ENCODE assay signal across 8 cellular contexts in genomic region chr11:119100246-119100959, GRCh38. TPM values are rescaled to one million over a fixed set of nuclear protein-coding genes. Genes with fewer than 3 reads are reported as not detected.
DNase-seq lines count a peak whose midpoint lies in the region; ATAC-seq lines count a peak whose summit lies in the region.

No MANE protein-coding gene starts in this region.

- H3K36me3 ChIP-seq in adipocyte (ENCODE audit: control insufficient read depth, insufficient read depth, low read length, severe bottlenecking) (peaks cover 26% of the 10 kb centered on the region), urinary bladder (ENCODE audit: insufficient read depth) (no peaks in the 10 kb centered on the region)

- CTCF ChIA-PET in activated naive CD4-positive, alpha-beta T cell treated with anti-CD3 and anti-CD28 coated beads, Interleukin-2, amount 10 ng/mL, durations not matched to agents 7 days and 5 days (lab: Charles Lee) = interaction anchor here (1.7 kb wide), 1 partner anchor 38 kb away, joined by 3 read pairs; no protein-coding TSS in a partner anchor

- peak overlapping the region; percentile 98 for H3K27ac Mint-ChIP-seq in activated naive CD4-positive, alpha-beta T cell treated with anti-CD3 and anti-CD28 coated beads, Interleukin-2, amount 10 ng/mL, durations not matched to agents 7 days and 5 days

- H3K4me3 Mint-ChIP-seq in activated naive CD4-positive, alpha-beta T cell treated with anti-CD3 and anti-CD28 coated beads, Interleukin-2, amount 10 ng/mL, durations not matched to agents 7 days and 5 days = peak overlapping the region; percentile 92

- no peaks in the 10 kb centered on the region for H3K9me3 Mint-ChIP-seq in activated naive CD4-positive, alpha-beta T cell treated with anti-CD3 and anti-CD28 coated beads, Interleukin-2, amount 10 ng/mL, durations not matched to agents 7 days and 5 days

- 43% methylated on average over 11 of the region's 11 CpGs for WGBS in urinary bladder

- H3K9ac ChIP-seq in adipocyte (ENCODE audit: low read length) = peak overlapping the region; percentile 91

- H3K4me3 ChIP-seq in adipocyte (ENCODE audit: low read length) = peak overlapping the region; percentile 85
- H3K4me3 ChIP-seq in urinary bladder (ENCODE audit: low read depth, low read length) = peak overlapping the region; percentile 76

- H3K36me3 Mint-ChIP-seq in activated naive CD4-positive, alpha-beta T cell treated with anti-CD3 and anti-CD28 coated beads, Interleukin-2, amount 10 ng/mL, durations not matched to agents 7 days and 5 days = peaks cover 37% of the 10 kb centered on the region

- H3K4me1 Mint-ChIP-seq in activated naive CD4-positive, alpha-beta T cell treated with anti-CD3 and anti-CD28 coated beads, Interleukin-2, amount 10 ng/mL, durations not matched to agents 7 days and 5 days = peaks cover 69% of the 10 kb centered on the region

- H3K9me3 ChIP-seq in adipocyte (ENCODE audit: control insufficient read depth, low read length) = no peaks in the 10 kb centered on the region

- H3K27me3 ChIP-seq in adipocyte (replicated peaks; ENCODE audit: control insufficient read depth, insufficient read depth, low read length) = no peaks in the 10 kb centered on the region

- peaks cover 13% of the 10 kb centered on the region for H3K4me1 ChIP-seq in adipocyte (ENCODE audit: control insufficient read depth, insufficient read depth, low read length)
- H3K4me1 ChIP-seq in urinary bladder (ENCODE audit: insufficient read depth) = no peaks in the 10 kb centered on the region

- H3K27me3 Mint-ChIP-seq in activated naive CD4-positive, alpha-beta T cell treated with anti-CD3 and anti-CD28 coated beads, Interleukin-2, amount 10 ng/mL, durations not matched to agents 7 days and 5 days = peaks cover 2% of the 10 kb centered on the region

- ATAC-seq in left lobe of liver (peak; percentile 12), GM19328 (IDR thresholded peaks at IDR 0.05; ENCODE audit: unreplicated experiment) (no peak)

- H3K27ac ChIP-seq in urinary bladder (ENCODE audit: low read depth) = no peak overlapping the region

- no peak for DNase-seq in activated naive CD4-positive, alpha-beta T cell treated with anti-CD3 and anti-CD28 coated beads, Interleukin-2, amount 10 ng/mL, durations not matched to agents 7 days and 5 days
- DNase-seq in activated naive CD4-positive, alpha-beta T cell treated with Interleukin-2 at 50 U/mL for 16 hours = no peak
- peak; percentile 29 for DNase-seq in NCI-H146 (lab: John Stamatoyannopoulos, UW)
- peak; percentile 60 for DNase-seq in adipocyte (ENCODE audit: low read depth)
- no peak for DNase-seq in left lobe of liver (ENCODE audit: low spot score)
- DNase-seq in D341Med (ENCODE audit: low spot score) = no peak

RNA-seq across cellular contexts. Expression of gene DPAGT1, which starts 1.2 kb away (rescaled TPM):
- total RNA-seq in left lobe of liver (34.3 TPM), urinary bladder (12.1 TPM)
- polyA plus RNA-seq in urinary bladder = 29.1 TPM

RNA-seq across cellular contexts. Expression of gene C2CD2L, which starts 6.7 kb away (rescaled TPM):
- total RNA-seq in left lobe of liver (9.2 TPM), urinary bladder (3.4 TPM)
- polyA plus RNA-seq in urinary bladder = 9.8 TPM

RNA-seq across cellular contexts. Expression of gene HMBS, which starts 15.7 kb away (rescaled TPM):
- total RNA-seq in left lobe of liver (15.1 TPM), urinary bladder (6.5 TPM)
- polyA plus RNA-seq in urinary bladder = 19.0 TPM

RNA-seq across cellular contexts. Expression of gene HINFP, which starts 21.0 kb away (rescaled TPM):
- total RNA-seq in left lobe of liver (8.9 TPM), urinary bladder (16.5 TPM)
- 17.6 TPM for polyA plus RNA-seq in urinary bladder

RNA-seq across cellular contexts. Expression of gene VPS11, which starts 32.8 kb away (rescaled TPM):
- total RNA-seq in left lobe of liver (8.7 TPM), urinary bladder (20.2 TPM)
- 41.9 TPM for polyA plus RNA-seq in urinary bladder

Comparison
In these comparisons a context has a peak if more than half of its experiments do, and no peak if none do; other contexts are left out.
1. DNase-seq: peak in NCI-H146 (single experiment) and adipocyte (single experiment); none in activated naive CD4-positive, alpha-beta T cell treated with anti-CD3 and anti-CD28 coated beads, Interleukin-2, amount 10 ng/mL, durations not matched to agents 7 days and 5 days (single experiment), activated naive CD4-positive, alpha-beta T cell treated with Interleukin-2 at 50 U/mL for 16 hours (single experiment), left lobe of liver (single experiment) and D341Med (single experiment).